In the genomic region with DNA sequence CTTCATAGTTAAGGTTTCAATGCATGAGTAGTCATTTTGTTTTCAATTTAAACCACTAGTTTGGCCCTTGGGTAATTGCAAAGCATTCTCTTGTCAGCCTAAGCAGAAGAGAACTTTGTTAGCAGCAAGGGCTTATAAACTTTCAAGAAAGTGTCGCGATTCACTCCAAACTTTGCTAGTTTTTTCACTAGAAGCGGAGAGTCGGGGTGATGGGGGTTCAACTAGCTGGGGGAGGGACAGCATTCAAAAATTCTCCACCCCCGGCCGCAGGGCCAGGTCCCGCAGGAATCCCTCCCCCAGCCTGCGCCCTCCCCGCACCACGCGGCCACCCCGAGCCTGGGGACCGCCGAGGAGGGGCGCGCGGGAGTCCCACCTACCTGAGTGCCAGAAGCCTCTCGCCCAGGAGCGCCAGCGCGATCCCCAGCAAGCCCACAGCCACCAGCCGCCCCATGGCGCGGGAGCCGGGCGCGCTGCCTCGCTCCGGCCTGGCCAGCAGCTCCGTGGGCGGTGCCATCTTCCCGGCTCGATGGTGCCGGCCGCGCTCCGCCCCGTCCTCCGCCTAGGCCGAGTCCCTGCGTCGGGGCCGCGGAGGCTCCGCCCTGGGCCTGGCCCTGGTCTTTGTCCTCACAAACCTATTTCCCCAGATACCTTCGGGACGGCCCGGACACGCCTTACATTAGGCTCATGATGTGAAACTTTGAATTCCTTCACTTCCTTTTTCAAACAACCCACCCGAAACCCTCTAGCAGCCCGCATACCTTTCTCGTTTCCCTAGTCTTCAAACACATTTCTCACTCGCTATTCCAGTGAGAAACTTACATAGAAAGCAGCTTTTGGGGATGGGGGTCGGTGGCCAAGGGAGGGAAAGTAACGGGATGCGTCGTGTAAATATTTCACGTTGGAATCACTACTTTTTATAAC, we compare ENCODE assay signal across 8 cellular contexts. TPM values are rescaled to one million over a fixed set of nuclear protein-coding genes. Genes with fewer than 3 reads are reported as not detected.
A peak's percentile ranks its signal among the peaks of the same experiment; 100 is the strongest.
DNase-seq lines count a peak whose midpoint lies in the region; TF ChIP-seq lines count a peak whose summit lies in the region.

A gene (minus strand): TSS at position 528 of the 921 bp plus-strand sequence. CDS start 77 bp downstream, at position 451.

- H3K56ac ChIP-seq in H9 (ENCODE audit: insufficient read length, low read depth, low read length), result no peak within 1 kb of the TSS

- no peak within 1 kb of the TSS for H4K8ac ChIP-seq in H9 (replicated peaks; ENCODE audit: insufficient read length, low read depth, low read length)

- H2BK15ac ChIP-seq in H9 (ENCODE audit: low read depth, low read length), result no peak within 1 kb of the TSS

- peak within 1 kb of the TSS; percentile 75 for H2BK120ac ChIP-seq in H9 (ENCODE audit: low read depth, low read length, poor library complexity, severe bottlenecking)

- H3K18ac ChIP-seq in H9 (ENCODE audit: insufficient read length, low read depth, low read length), result peak within 1 kb of the TSS; percentile 94

- H3K4me3 ChIP-seq in GM08714 (ENCODE audit: low read length) (peak within 1 kb of the TSS; percentile 90), SU-DHL-6 (ENCODE audit: insufficient read depth, low read length, poor library complexity, severe bottlenecking) (peak within 1 kb of the TSS; percentile 23), left ventricle myocardium inferior (peak within 1 kb of the TSS; percentile 85)

- peak within 1 kb of the TSS; percentile 41 for H4K5ac ChIP-seq in H9 (ENCODE audit: insufficient read length, low read depth, low read length)

- peak within 1 kb of the TSS; percentile 84 for H2AFZ ChIP-seq in H9 (ENCODE audit: low read length)
- peak within 1 kb of the TSS; percentile 33 for H2AFZ ChIP-seq in SU-DHL-6 (ENCODE audit: low read depth, low read length, severe bottlenecking)

- H2BK12ac ChIP-seq in H9 (ENCODE audit: insufficient read length, low read depth, low read length), result peak within 1 kb of the TSS; percentile 60

- H3K9me2 ChIP-seq in SU-DHL-6 (replicated peaks; ENCODE audit: insufficient read depth, low read length), result no peaks in the 10 kb centered on the region

- H3K36me3 Mint-ChIP-seq in H9 (ENCODE audit: insufficient read depth in 1 of 3, low read depth in 3 of 3), result peaks cover 0 to 5% (median 4%) of the 10 kb centered on the region in 3 experiments; a peak in 6 of 7 replicates

- no peak within 1 kb of the TSS for H2AK5ac ChIP-seq in H9 (ENCODE audit: insufficient read length, low read length)

- no peak within 1 kb of the TSS; the same call in 1 of the 2 replicates for H3K4ac ChIP-seq in H9 (ENCODE audit: low read depth, low read length)

- no peak within 1 kb of the TSS for H2BK5ac ChIP-seq in H9 (ENCODE audit: insufficient read length, low read length)

- H4K20me1 ChIP-seq in H9 (ENCODE audit: control insufficient read depth, insufficient read depth, insufficient read length) (no peaks in the 10 kb centered on the region), SU-DHL-6 (ENCODE audit: low read depth, low read length) (no peaks in the 10 kb centered on the region)

- no peak within 1 kb of the TSS for H2BK20ac ChIP-seq in H9 (ENCODE audit: low read depth, low read length, poor library complexity, severe bottlenecking)

- no peak within 1 kb of the TSS for H4K91ac ChIP-seq in H9 (ENCODE audit: insufficient read length, low read depth, low read length)

- no peak within 1 kb of the TSS for H3K23ac ChIP-seq in H9 (ENCODE audit: insufficient read length, low read depth, low read length)

- DNase-seq in H9 (peak; percentile 87), LoVo (ENCODE audit: low spot score) (peak; percentile 92), anterior cingulate cortex (lab: John Stamatoyannopoulos, UW) (peak in 57 of 58 donors; percentile 6 to 85 (median 62)), left ventricle myocardium inferior (peak; percentile 85), pons (ENCODE audit: low spot score) (peak; percentile 57), AML-193 (lab: John Stamatoyannopoulos, UW) (no peak)

- H3K79me1 ChIP-seq in H9 (ENCODE audit: insufficient read depth, low read depth, low read length, poor library complexity, severe bottlenecking), result no peaks in the 10 kb centered on the region

- no peaks in the 10 kb centered on the region for H3K27me3 Mint-ChIP-seq in H9 (ENCODE audit: low read depth)

- H3K14ac ChIP-seq in H9 (ENCODE audit: insufficient read depth, low read length), result peak within 1 kb of the TSS; percentile 99

- peak within 1 kb of the TSS; percentile 45 to 95 (median 92) for H3K27ac Mint-ChIP-seq in H9

- no peaks in the 10 kb centered on the region for H3K9me3 Mint-ChIP-seq in H9

- H3K9ac ChIP-seq in H9 (ENCODE audit: extremely low read depth, insufficient read length, low read length) (peak within 1 kb of the TSS; percentile 85), SU-DHL-6 (ENCODE audit: low read length) (peak within 1 kb of the TSS; percentile 27; the same call in 1 of the 2 replicates)

- H3F3A ChIP-seq in SU-DHL-6 (ENCODE audit: insufficient read depth), result no peaks in the 10 kb centered on the region

- H3T11ph ChIP-seq in H9 (ENCODE audit: low read length), result peak within 1 kb of the TSS; percentile 57

- no peaks in the 10 kb centered on the region for H3K36me3 ChIP-seq in SU-DHL-6 (ENCODE audit: low read length)
- H3K36me3 ChIP-seq in left ventricle myocardium inferior, result peaks cover 6% of the 10 kb centered on the region

- TF ChIP-seq CTCF in H9 (conservative IDR thresholded peaks at IDR 0.05), result no peak
- no peak for TF ChIP-seq CTCF in SU-DHL-6 (IDR thresholded peaks at IDR 0.05; ENCODE audit: insufficient read depth, low read length, poor library complexity, severe bottlenecking)
- TF ChIP-seq CTCF in left ventricle myocardium inferior (IDR thresholded peaks at IDR 0.05; ENCODE audit: borderline replicate concordance), result no peak

- no peaks in the 10 kb centered on the region for H3K4me1 ChIP-seq in H9 (ENCODE audit: insufficient read depth, low read length)
- H3K4me1 ChIP-seq in left ventricle myocardium inferior, result peaks cover 30% of the 10 kb centered on the region

- intact Hi-C loops in left ventricle myocardium inferior (cut with micrococcal nuclease), result no loop called here

- peak within 1 kb of the TSS; percentile 67 to 81 for H3K4me3 Mint-ChIP-seq in H9

- peak within 1 kb of the TSS; percentile 84 for H3K4me2 ChIP-seq in H9 (ENCODE audit: insufficient read depth, insufficient read length, low read length)
- H3K4me2 ChIP-seq in SU-DHL-6 (ENCODE audit: low read depth, low read length, poor library complexity, severe bottlenecking), result peak within 1 kb of the TSS; percentile 35

- no CpG with 5 or more reads among the region's 58 CpGs for WGBS in H9 (ENCODE audit: extremely low coverage, insufficient read length, low lambda C conversion rate)

- H3K9me3 ChIP-seq in H9 (ENCODE audit: control insufficient read depth, low read depth, low read length), result no peaks in the 10 kb centered on the region
- H3K9me3 ChIP-seq in SU-DHL-6 (ENCODE audit: insufficient read depth, low read length), result no peaks in the 10 kb centered on the region
- no peaks in the 10 kb centered on the region for H3K9me3 ChIP-seq in left ventricle myocardium inferior (replicated peaks)

- H3K23me2 ChIP-seq in H9 (ENCODE audit: insufficient read length, low read depth, low read length, poor library complexity, severe bottlenecking), result peaks cover 2% of the 10 kb centered on the region

- H3K27me3 ChIP-seq in H9 (ENCODE audit: insufficient read depth, low read length) (no peaks in the 10 kb centered on the region), SU-DHL-6 (ENCODE audit: low read length) (no peaks in the 10 kb centered on the region), left ventricle myocardium inferior (ENCODE audit: low read depth) (no peaks in the 10 kb centered on the region)

- no peaks in the 10 kb centered on the region for H3K79me2 ChIP-seq in H9 (ENCODE audit: insufficient read depth, low read length)
- H3K79me2 ChIP-seq in SU-DHL-6 (ENCODE audit: insufficient read depth, low read length), result no peaks in the 10 kb centered on the region

- peaks cover 2 to 10% of the 10 kb centered on the region in 2 experiments; a peak in 3 of 4 replicates for H3K4me1 Mint-ChIP-seq in H9

- H3K27ac ChIP-seq in H9 (ENCODE audit: insufficient read length, low read depth, low read length), result no peak within 1 kb of the TSS
- no peak within 1 kb of the TSS for H3K27ac ChIP-seq in SU-DHL-6 (ENCODE audit: low read depth, low read length)
- peak within 1 kb of the TSS; percentile 96 for H3K27ac ChIP-seq in left ventricle myocardium inferior (replicated peaks)

RNA-seq across cellular contexts. Expression of the gene that starts here (rescaled TPM):
- total RNA-seq in H9 (2021) (23.8 and 26.7 TPM in 2 replicates), left ventricle myocardium inferior (36.5 TPM)

Comparison
In these comparisons a context has a peak if more than half of its experiments do, and no peak if none do; other contexts are left out.
1. H3K4me3 ChIP-seq: peak in every context shown above with its lines; median percentile 90 in GM08714; 85 in left ventricle myocardium inferior; 23 in SU-DHL-6.
2. DNase-seq: peak in H9 (single experiment), LoVo (single experiment), anterior cingulate cortex (57 of 58), left ventricle myocardium inferior (single experiment) and pons (single experiment); none in AML-193 (0 of 2).